9 cellular contexts compared by ENCODE assay signal in genomic region chrX:2710496-2710895, GRCh38. TPM values are rescaled to one million over a fixed set of nuclear protein-coding genes. Genes with fewer than 3 reads are reported as not detected.
A peak's percentile ranks its signal among the peaks of the same experiment; 100 is the strongest.
DNase-seq lines count a peak whose midpoint lies in the region; ATAC-seq, FAIRE-seq and TF ChIP-seq lines count a peak whose summit lies in the region.
"Had no signal": no experiment of that assay in that cellular context is flagged by ENCODE, and none has a peak within 500 bp of the region (broad histone marks: within the 10 kb centered on the region; RNA-seq: fewer than 3 reads in every experiment).

No MANE protein-coding gene starts in this region.

- no peak for FAIRE-seq in astrocyte (lab: Jason Lieb, UNC)

- H3K4me3 ChIP-seq in astrocyte (ENCODE audit: insufficient read depth, low read depth, low read length) (peak overlapping the region; percentile 27), mucosa of descending colon (no peak overlapping the region), ascending aorta (no peak overlapping the region)

- H3K9ac ChIP-seq in astrocyte (ENCODE audit: low read length), result peak overlapping the region; percentile 73

- H3K4me1 Mint-ChIP-seq in astrocyte (ENCODE audit: low read depth, unreplicated experiment), result peaks cover 44% of the 10 kb centered on the region

- no peaks in the 10 kb centered on the region for H3K27me3 Mint-ChIP-seq in astrocyte (ENCODE audit: low read depth, unreplicated experiment)

- no peak for TF ChIP-seq CTCF in astrocyte (IDR thresholded peaks at IDR 0.05; ENCODE audit: insufficient read depth, low read depth, low read length)
- TF ChIP-seq CTCF in mucosa of descending colon (IDR thresholded peaks at IDR 0.05), result no peak
- TF ChIP-seq CTCF in ascending aorta (IDR thresholded peaks at IDR 0.05), result no peak

- intact Hi-C loops in cardiac septum (cut with DNase I), result no loop called here
- intact Hi-C loops in Right ventricle myocardium inferior (cut with DNase I), result no loop called here
- intact Hi-C loops in mucosa of descending colon (cut with DNase I, micrococcal nuclease), result no loop called here
- intact Hi-C loops in ascending aorta (cut with DNase I), result no loop called here

- H3K79me2 ChIP-seq in astrocyte (ENCODE audit: insufficient read depth, low read length), result peaks cover 91% of the 10 kb centered on the region

- ATAC-seq in Right ventricle myocardium inferior, result no peak
- peak; percentile 56 for ATAC-seq in mucosa of descending colon

- no peak overlapping the region for H2AFZ ChIP-seq in astrocyte (ENCODE audit: low read depth, low read length)

- H3K4me1 ChIP-seq in astrocyte (ENCODE audit: insufficient read depth, low read length), result peaks cover 42% of the 10 kb centered on the region
- peaks cover 32% of the 10 kb centered on the region for H3K4me1 ChIP-seq in mucosa of descending colon (ENCODE audit: low read depth)
- H3K4me1 ChIP-seq in ascending aorta, result peaks cover 0 to 7% of the 10 kb centered on the region in 2 donors

- H3K36me3 ChIP-seq in astrocyte (ENCODE audit: insufficient read depth, low read length), result peaks cover 15% of the 10 kb centered on the region
- H3K36me3 ChIP-seq in mucosa of descending colon (ENCODE audit: low read depth), result peaks cover 7% of the 10 kb centered on the region
- H3K36me3 ChIP-seq in ascending aorta, result peaks cover 17 to 35% of the 10 kb centered on the region in 2 donors

- H3K27ac ChIP-seq in astrocyte (ENCODE audit: low read depth, low read length) (peak overlapping the region; percentile 84), ascending aorta (no peak overlapping the region)

- peaks cover 6% of the 10 kb centered on the region for H3K36me3 Mint-ChIP-seq in astrocyte (ENCODE audit: low read depth, unreplicated experiment)

- no peaks in the 10 kb centered on the region for H3K27me3 ChIP-seq in astrocyte (ENCODE audit: insufficient read depth, low read length)
- H3K27me3 ChIP-seq in ascending aorta, result no peaks in the 10 kb centered on the region

- no peak for TF ChIP-seq POLR2A in erythroblast (IDR thresholded peaks at IDR 0.05; ENCODE audit: low read length)

- H4K20me1 ChIP-seq in astrocyte (ENCODE audit: insufficient read depth, low read length), result peaks cover 86% of the 10 kb centered on the region

- peak overlapping the region; percentile 82 for H3K4me2 ChIP-seq in astrocyte (ENCODE audit: low read length)

- H3K4me3 Mint-ChIP-seq in astrocyte (ENCODE audit: unreplicated experiment), result peak overlapping the region; percentile 75

- no peaks in the 10 kb centered on the region for H3K9me3 Mint-ChIP-seq in astrocyte (ENCODE audit: unreplicated experiment)

- H3K27ac Mint-ChIP-seq in astrocyte (ENCODE audit: unreplicated experiment), result peak overlapping the region; percentile 97

- no peaks in the 10 kb centered on the region for H3K9me3 ChIP-seq in astrocyte (ENCODE audit: insufficient read depth, low read depth, low read length)
- no peaks in the 10 kb centered on the region for H3K9me3 ChIP-seq in mucosa of descending colon
- no peaks in the 10 kb centered on the region for H3K9me3 ChIP-seq in ascending aorta

- DNase-seq in cardiac septum (ENCODE audit: low spot score) (peak; percentile 3), Right ventricle myocardium inferior (ENCODE audit: missing footprints) (no peak), astrocyte (ENCODE audit: low read depth) (no peak), mucosa of descending colon (peak in 1 of 3 donors; percentile 32), NCI-H2227 (lab: John Stamatoyannopoulos, UW; ENCODE audit: unreplicated experiment) (no peak), OCI-M1 (lab: John Stamatoyannopoulos, UW) (no peak), ascending aorta (ENCODE audit: low spot score in 2 of 2) (no peak), erythroblast (lab: John Stamatoyannopoulos, UW) (no peak)

RNA-seq across cellular contexts. Expression of gene CD99, which starts 19.4 kb away (rescaled TPM):
- total RNA-seq in cardiac septum (327 TPM), Right ventricle myocardium inferior (359 TPM), astrocyte (436 and 448 TPM in 2 replicates), mucosa of descending colon (100 to 1,000 TPM; 147 to 326 (median 171) TPM), ascending aorta (262 TPM)

RNA-seq across cellular contexts. Expression of gene XG, which starts 41.3 kb away (rescaled TPM):
- total RNA-seq in cardiac septum (2.6 TPM), Right ventricle myocardium inferior (0.19 TPM), astrocyte (0.30 TPM in 1 of 2 replicates, not detected in the other), mucosa of descending colon (1 to 10 TPM in 1 of 3 donors, not detected in 2; 2.6 TPM), ascending aorta (1.3 TPM)
- total RNA-seq: activated CD8-positive, alpha-beta memory T cell treated with anti-CD3 and anti-CD28 coated beads for 36 hours had no signal
